ENCODE assay signal across 17 cellular contexts in genomic region chr3:4714045-4714444, GRCh38.
DNase-seq lines count a peak whose midpoint lies in the region; ATAC-seq, FAIRE-seq and TF ChIP-seq lines count a peak whose summit lies in the region.
"Had no signal": no experiment of that assay in that cellular context is flagged by ENCODE, and none has a peak within 500 bp of the region (broad histone marks: within the 10 kb centered on the region; RNA-seq: fewer than 3 reads in every experiment).

No MANE protein-coding gene starts in this region.

- no peak for TF ChIP-seq EP300 in gastroesophageal sphincter (IDR thresholded peaks at IDR 0.05)

- H3K27me3 ChIP-seq in BLaER1 (no peaks in the 10 kb centered on the region), gastroesophageal sphincter (no peaks in the 10 kb centered on the region), small intestine (ENCODE audit: control insufficient read depth in 2 of 2, insufficient read depth in 2 of 2, low read length in 2 of 2) (no peaks in the 10 kb centered on the region)

- H3K9me3 ChIP-seq in BLaER1 (no peaks in the 10 kb centered on the region), gastroesophageal sphincter (no peaks in the 10 kb centered on the region), small intestine (ENCODE audit: control insufficient read depth, low read depth) (no peaks in the 10 kb centered on the region)

- ATAC-seq in gastroesophageal sphincter = no peak
- ATAC-seq: GM12878, HepG2 had no signal

- 57 to 85% methylated on average over 4 to 7 of the region's 7 CpGs for WGBS in gastroesophageal sphincter (ENCODE audit: low coverage in 1 of 2), 2 donors
- WGBS in small intestine, 3 donors = 20 to 70% (median 48%) methylated on average over 7 of the region's 7 CpGs

- TF ChIP-seq POLR2A in gastroesophageal sphincter (IDR thresholded peaks at IDR 0.05) = no peak

- peaks cover 48% of the 10 kb centered on the region for H3K36me3 ChIP-seq in BLaER1
- H3K36me3 ChIP-seq in gastroesophageal sphincter = peaks cover 0 to 65% of the 10 kb centered on the region in 2 donors
- H3K36me3 ChIP-seq in small intestine (ENCODE audit: control insufficient read depth in 2 of 2, insufficient read depth in 2 of 2, low read length in 2 of 2) = no peaks in the 10 kb centered on the region

- TF ChIP-seq CTCF in VCaP (conservative IDR thresholded peaks at IDR 0.05) = no peak
- no peak for TF ChIP-seq CTCF in gastroesophageal sphincter (IDR thresholded peaks at IDR 0.05)

- H3K9ac ChIP-seq in BLaER1 = no peak overlapping the region

- no peaks in the 10 kb centered on the region for H4K20me1 ChIP-seq in BLaER1

- H3K4me1 ChIP-seq in BLaER1 = peaks cover 10% of the 10 kb centered on the region
- peaks cover 5 to 47% (median 6%) of the 10 kb centered on the region in 3 donors for H3K4me1 ChIP-seq in gastroesophageal sphincter
- peaks cover 0 to 6% of the 10 kb centered on the region in 2 donors for H3K4me1 ChIP-seq in small intestine (ENCODE audit: control insufficient read depth in 2 of 2, insufficient read depth in 1 of 2, low read depth in 1 of 2, low read length in 1 of 2)

- H3K4me3 ChIP-seq in BLaER1 (no peak overlapping the region), gastroesophageal sphincter (no peak overlapping the region), small intestine (ENCODE audit: low read depth in 1 of 2, low read length in 2 of 2) (no peak overlapping the region)
- H3K4me3 ChIP-seq: GM12878 had no signal

- H3K27ac ChIP-seq in BLaER1 (no peak overlapping the region), VCaP (peak overlapping the region; percentile 83), gastroesophageal sphincter (peak overlapping the region in 3 of 4 donors; percentile 48 to 61 (median 58)), small intestine (ENCODE audit: low read depth in 1 of 2, low read length in 1 of 2) (no peak overlapping the region)
- H3K27ac ChIP-seq: C4-2B had no signal

- FAIRE-seq in small intestine (lab: Jason Lieb, UNC) = no peak
- FAIRE-seq: GM12878, HepG2, HTR-8/SVneo had no signal

- H3K4me2 ChIP-seq in BLaER1 = peak overlapping the region; percentile 25; the same call in 1 of the 2 replicates

- DNase-seq in small intestine (peak; percentile 41), NCI-H2171 treated with DMSO at 0.1 percent for 48 hours (lab: John Stamatoyannopoulos, UW) (no peak), SW 1271 (lab: John Stamatoyannopoulos, UW) (no peak)
- no peak for DNase-seq in stimulated activated CD4-positive, alpha-beta T cell treated with anti-CD3 and anti-CD28 coated beads, Interleukin-1b, Interleukin-23, amount 100 ng/mL, for 48 hours
- DNase-seq in activated CD8-positive, alpha-beta memory T cell treated with anti-CD3 and anti-CD28 coated beads for 24 hours = no peak
- DNase-seq: ACHN; CD4-positive, alpha-beta memory T cell; DMS79; GOT3; H9 had no signal

Comparison
In these comparisons a context has a peak if more than half of its experiments do, and no peak if none do; other contexts are left out.
1. H3K27ac ChIP-seq: peak in VCaP (single experiment) and gastroesophageal sphincter (3 of 4); none in BLaER1 (single experiment) and small intestine (0 of 2).